ENCODE assay signal across 8 cellular contexts in the genomic region with DNA sequence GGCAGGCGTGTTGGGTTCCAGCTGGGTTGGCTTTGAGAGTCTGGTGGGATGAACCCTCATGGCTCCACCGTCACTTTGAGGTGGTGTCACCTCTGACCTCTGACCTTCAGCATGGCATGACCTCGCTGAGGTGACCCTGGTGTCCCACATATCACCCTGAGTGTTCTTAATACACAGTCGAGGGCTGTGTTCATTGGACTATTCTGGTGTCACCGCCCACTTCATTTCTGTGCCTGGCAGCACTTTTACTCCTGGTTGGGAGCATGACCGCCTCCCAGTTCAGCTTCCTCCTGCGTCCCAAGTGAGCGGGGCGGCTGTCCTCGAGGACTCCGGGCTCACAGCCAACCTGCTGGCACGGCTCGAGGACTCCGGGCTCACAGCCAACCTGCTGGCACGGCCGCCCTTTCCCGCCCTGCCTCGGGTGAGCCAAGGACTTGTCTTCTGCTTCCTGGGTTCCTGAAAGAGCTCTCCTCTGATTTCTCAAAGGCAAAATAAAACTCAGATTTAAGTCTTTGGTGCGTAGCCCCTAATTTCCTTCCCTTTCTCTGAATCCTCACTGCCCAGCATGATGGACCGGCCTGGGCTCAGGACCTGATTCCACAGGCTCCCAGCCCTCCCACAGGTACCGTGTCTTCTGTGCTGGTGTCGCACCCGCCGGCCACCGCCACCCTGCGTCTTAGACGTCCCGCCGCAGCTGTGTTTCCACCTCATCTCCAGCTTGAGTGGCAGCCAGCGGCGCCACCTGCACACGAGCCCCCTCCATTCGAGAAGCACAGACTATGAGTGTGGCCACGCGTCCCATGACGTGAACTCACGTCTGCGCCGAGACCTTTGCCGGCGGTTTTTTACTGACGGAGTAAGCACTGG. TPM values are rescaled to one million over a fixed set of nuclear protein-coding genes. Genes with fewer than 3 reads are reported as not detected.
DNase-seq lines count a peak whose midpoint lies in the region; ATAC-seq, FAIRE-seq and TF ChIP-seq lines count a peak whose summit lies in the region.

No MANE protein-coding gene starts in this region.

- peak overlapping the region; percentile 48 for H3K27ac Mint-ChIP-seq in progenitor cell of endocrine pancreas

- CTCF ChIA-PET in GM10248 (lab: Yijun Ruan, JAX) = no interaction called here

- ATAC-seq in HG03442 (IDR thresholded peaks at IDR 0.05; ENCODE audit: unreplicated experiment) = no peak

- POLR2A ChIA-PET in GM10248 (lab: Yijun Ruan, JAX) = no interaction called here

- FAIRE-seq in frontal cortex (lab: Jason Lieb, UNC) = peak; percentile 37

- H3K9me3 Mint-ChIP-seq in progenitor cell of endocrine pancreas (ENCODE audit: low read depth) = no peaks in the 10 kb centered on the region

- peaks cover 21% of the 10 kb centered on the region for H3K36me3 Mint-ChIP-seq in progenitor cell of endocrine pancreas (ENCODE audit: insufficient read depth)

- no peaks in the 10 kb centered on the region for H3K27me3 Mint-ChIP-seq in progenitor cell of endocrine pancreas

- H3K4me1 Mint-ChIP-seq in progenitor cell of endocrine pancreas (ENCODE audit: low read depth) = no peaks in the 10 kb centered on the region

- no peak overlapping the region for H3K4me3 Mint-ChIP-seq in progenitor cell of endocrine pancreas (ENCODE audit: low read depth)

- DNase-seq in A172 (ENCODE audit: low spot score) = peak; percentile 72
- DNase-seq in LNCaP clone FGC (ENCODE audit: low read depth) = peak; percentile 77
- peak; percentile 56 for DNase-seq in T1000 (lab: John Stamatoyannopoulos, UW)
- peak; percentile 70 to 80 for DNase-seq in frontal cortex (ENCODE audit: low spot score in 2 of 2)
- DNase-seq in progenitor cell of endocrine pancreas (ENCODE audit: low spot score, unreplicated experiment) = no peak
- DNase-seq in GM10248 (ENCODE audit: extremely low spot score) = no peak
- DNase-seq in activated CD4-positive, alpha-beta T cell treated with anti-CD3 and anti-CD28 coated beads for 4 hours = no peak

- H3K4me3 ChIP-seq in LNCaP clone FGC (ENCODE audit: low read depth, low read length) = no peak overlapping the region

- TF ChIP-seq CTCF in LNCaP clone FGC (IDR thresholded peaks at IDR 0.05; ENCODE audit: control insufficient read depth, extremely low read depth, insufficient read depth) (no peak), progenitor cell of endocrine pancreas (IDR thresholded peaks at IDR 0.05; ENCODE audit: unreplicated experiment) (no peak), GM10248 (IDR thresholded peaks at IDR 0.05; ENCODE audit: control extremely low read depth, extremely low read depth, low read depth, missing control alignments) (no peak)

RNA-seq across cellular contexts. Expression of gene ATP4B, which starts 10.4 kb away (rescaled TPM):
- not detected in 2 replicates for total RNA-seq in A172 (2014; rRNA removed; shearing (Covaris generic))
- total RNA-seq in frontal cortex (not detected), progenitor cell of endocrine pancreas (not detected in 2 replicates)

RNA-seq across cellular contexts. Expression of gene GRK1, which starts 19.4 kb away (rescaled TPM):
- not detected in 2 replicates for total RNA-seq in A172 (2014; rRNA removed; shearing (Covaris generic))
- total RNA-seq in frontal cortex (under 0.01 TPM), progenitor cell of endocrine pancreas (0.73 and 1.1 TPM in 2 replicates)

Comparison
In these comparisons a context has a peak if more than half of its experiments do, and no peak if none do; other contexts are left out.
1. DNase-seq: peak in A172 (single experiment), LNCaP clone FGC (single experiment), T1000 (single experiment) and frontal cortex (2 of 2); none in progenitor cell of endocrine pancreas (single experiment), GM10248 (single experiment) and activated CD4-positive, alpha-beta T cell treated with anti-CD3 and anti-CD28 coated beads for 4 hours (0 of 2).